7 cellular contexts compared by ENCODE assay signal in the genomic region with DNA sequence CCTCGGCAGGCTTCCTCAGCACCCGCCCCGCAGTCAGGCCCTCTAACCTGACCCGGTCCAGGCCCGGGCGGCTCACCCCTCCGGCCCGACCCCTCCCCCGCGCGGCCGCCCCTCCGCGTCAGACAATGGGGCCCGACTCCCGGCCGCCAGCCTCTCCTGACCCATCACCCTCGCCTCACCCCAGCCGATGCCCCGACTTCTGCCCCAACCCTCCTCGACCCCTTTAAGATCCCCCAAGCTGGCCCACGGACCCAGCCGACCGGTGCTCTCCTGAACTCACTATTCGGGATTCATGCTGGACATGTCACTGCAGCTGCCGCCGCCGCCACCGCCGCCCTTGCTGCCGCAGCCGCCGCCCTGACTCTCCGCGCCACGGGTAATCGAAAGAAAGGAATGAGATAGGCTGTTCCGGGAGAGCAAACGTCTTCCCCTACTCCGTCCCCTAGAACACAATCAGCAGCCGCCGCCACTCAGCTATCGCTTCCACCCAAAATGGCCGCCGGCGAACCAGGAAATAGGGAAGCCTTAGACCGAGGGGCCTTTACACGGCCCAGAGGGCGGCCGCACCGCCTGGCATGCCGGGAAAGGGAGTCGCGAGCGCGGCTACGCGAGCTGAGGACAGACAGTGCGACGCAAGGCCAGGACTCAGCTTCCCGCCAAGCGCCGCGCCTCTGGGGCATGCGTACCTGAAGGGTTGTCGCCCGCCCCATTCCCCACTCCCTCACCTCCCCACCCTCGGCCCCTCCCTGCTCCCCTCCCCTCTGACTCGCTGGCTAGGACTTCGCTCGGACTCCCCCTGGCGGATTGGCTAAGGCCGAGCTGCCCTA. TPM values are rescaled to one million over a fixed set of nuclear protein-coding genes. Genes with fewer than 3 reads are reported as not detected.
A peak's percentile ranks its signal among the peaks of the same experiment; 100 is the strongest.
DNase-seq lines count a peak whose midpoint lies in the region; ATAC-seq and TF ChIP-seq lines count a peak whose summit lies in the region.

A gene (minus strand): TSS at position 494 of the 827 bp plus-strand sequence. CDS start 191 bp downstream, at position 303.

- DNase-seq in NCI-H2029 treated with DMSO at 0.1 percent for 48 hours (lab: John Stamatoyannopoulos, UW) (peak; percentile 86), T-helper 9 cell (peak; percentile 99), astrocyte of the cerebellum (ENCODE audit: low read depth) (peak; percentile 99), hepatic stellate cell (ENCODE audit: low spot score) (peak; percentile 97), renal cortical epithelial cell (ENCODE audit: low read depth) (peak; percentile 96)

- in situ Hi-C loops in astrocyte of the cerebellum (cut with HindIII; ENCODE audit: low sequenced_read_pairs): loop anchor here (5.0 kb wide), 1 partner anchor 58 kb away; no protein-coding TSS in a partner anchor

- ATAC-seq in GM18508 (IDR thresholded peaks at IDR 0.05; ENCODE audit: insufficient read depth, unreplicated experiment) (peak; percentile 87), HG03025 (IDR thresholded peaks at IDR 0.05; ENCODE audit: low FRiP score, unreplicated experiment) (peak; percentile 97)

- TF ChIP-seq CTCF in astrocyte of the cerebellum (IDR thresholded peaks at IDR 0.05; ENCODE audit: low read depth, low read length, missing control alignments): peak; percentile 32

- peak within 1 kb of the TSS; percentile 98 for H3K4me3 ChIP-seq in astrocyte of the cerebellum (ENCODE audit: low read depth, low read length)

RNA-seq across cellular contexts. Expression of the gene that starts here (rescaled TPM):
- total RNA-seq in renal cortical epithelial cell: 97.2 and 218 TPM in 2 replicates

Comparison
In these comparisons a context has a peak if more than half of its experiments do, and no peak if none do; other contexts are left out.
1. Peak in every context shown above with its lines: DNase-seq, ATAC-seq and H3K4me3 ChIP-seq.